ENCODE assay signal across 19 cellular contexts in the genomic region with DNA sequence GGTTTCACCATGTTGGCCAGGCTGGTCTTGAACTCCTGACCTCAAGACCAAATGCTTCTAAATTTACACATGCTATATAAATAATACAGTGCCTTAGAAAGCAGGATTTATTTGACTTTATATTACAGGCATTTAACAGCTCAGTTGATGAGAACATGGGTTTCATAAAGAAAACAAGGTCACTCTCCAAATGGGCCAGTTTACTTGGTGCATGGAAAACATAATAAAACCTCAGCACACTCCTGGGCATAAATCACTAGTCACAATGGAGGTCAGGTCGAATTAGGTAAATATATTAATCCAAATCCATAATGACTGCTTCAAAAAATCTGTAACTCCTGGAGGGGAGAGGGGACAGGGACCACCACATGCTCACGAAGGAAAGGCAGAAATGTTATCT. TPM values are rescaled to one million over a fixed set of nuclear protein-coding genes. Genes with fewer than 3 reads are reported as not detected.
DNase-seq lines count a peak whose midpoint lies in the region; ATAC-seq, FAIRE-seq and TF ChIP-seq lines count a peak whose summit lies in the region.
"Had no signal": no experiment of that assay in that cellular context is flagged by ENCODE, and none has a peak within 500 bp of the region (broad histone marks: within the 10 kb centered on the region; RNA-seq: fewer than 3 reads in every experiment).

No MANE protein-coding gene starts in this region.

- H2AFZ ChIP-seq in endothelial cell of umbilical vein (ENCODE audit: low read depth, low read length) = no peak overlapping the region

- H3K27ac Mint-ChIP-seq in nephron progenitor cell = peak overlapping the region; percentile 86
- no peak overlapping the region for H3K27ac Mint-ChIP-seq in T-helper 17 cell
- H3K27ac Mint-ChIP-seq in activated CD4-positive, alpha-beta memory T cell treated with anti-CD3 and anti-CD28 coated beads for 36 hours = no peak overlapping the region
- H3K27ac Mint-ChIP-seq: B cell; CD4-positive, CD25-positive, alpha-beta regulatory T cell had no signal

- H3K36me3 ChIP-seq in endothelial cell of umbilical vein (ENCODE audit: control insufficient read depth in 2 of 2, extremely low read depth in 1 of 2, insufficient read depth in 2 of 2, low read length in 2 of 2) = peaks cover 0 to 6% of the 10 kb centered on the region in 2 experiments
- H3K36me3 ChIP-seq in H7 (replicated peaks; ENCODE audit: control insufficient read depth, insufficient read depth, low read length) = no peaks in the 10 kb centered on the region

- TF ChIP-seq CTCF in LNCaP clone FGC (IDR thresholded peaks at IDR 0.05; ENCODE audit: control insufficient read depth, extremely low read depth, insufficient read depth) (no peak), endothelial cell of umbilical vein (IDR thresholded peaks at IDR 0.05; ENCODE audit: extremely low read depth in 1 of 2, insufficient read depth in 1 of 2, low read depth in 1 of 2, low read length in 2 of 2) (no peak), nephron progenitor cell (IDR thresholded peaks at IDR 0.05) (no peak)

- H3K9me3 ChIP-seq in endothelial cell of umbilical vein (replicated peaks; ENCODE audit: control insufficient read depth, insufficient read depth, low read length) = no peaks in the 10 kb centered on the region
- no peaks in the 10 kb centered on the region for H3K9me3 ChIP-seq in T-helper 17 cell (ENCODE audit: control insufficient read depth, low read length, poor library complexity, severe bottlenecking)
- H3K9me3 ChIP-seq: Caco-2 had no signal

- CTCF ChIA-PET in endothelial cell of umbilical vein (lab: Charles Lee) = interaction anchor here (0.9 to 1.6 kb wide), 3 partner anchors 20 to 137 kb away, joined by 3 to 4 read pairs (median 3); no protein-coding TSS in a partner anchor
- CTCF ChIA-PET in activated CD4-positive, alpha-beta memory T cell treated with anti-CD3 and anti-CD28 coated beads for 36 hours (lab: Charles Lee) = no interaction called here

- H3K9ac ChIP-seq in endothelial cell of umbilical vein (replicated peaks; ENCODE audit: extremely low read depth, insufficient read depth, low read length) = no peak overlapping the region
- H3K9ac ChIP-seq: BLaER1 had no signal

- peaks cover 60% of the 10 kb centered on the region for H3K36me3 Mint-ChIP-seq in nephron progenitor cell (ENCODE audit: low read depth)
- peaks cover 7% of the 10 kb centered on the region for H3K36me3 Mint-ChIP-seq in T-helper 17 cell (ENCODE audit: low read depth)
- H3K36me3 Mint-ChIP-seq in activated CD4-positive, alpha-beta memory T cell treated with anti-CD3 and anti-CD28 coated beads for 36 hours = peaks cover 16% of the 10 kb centered on the region

- H3K4me1 Mint-ChIP-seq in nephron progenitor cell = peaks cover 10% of the 10 kb centered on the region
- peaks cover 16% of the 10 kb centered on the region for H3K4me1 Mint-ChIP-seq in T-helper 17 cell
- H3K4me1 Mint-ChIP-seq in activated CD4-positive, alpha-beta memory T cell treated with anti-CD3 and anti-CD28 coated beads for 36 hours (ENCODE audit: low read depth) = peaks cover 7% of the 10 kb centered on the region

- H3K27me3 Mint-ChIP-seq in nephron progenitor cell (ENCODE audit: low read depth, poor library complexity) (no peaks in the 10 kb centered on the region), T-helper 17 cell (no peaks in the 10 kb centered on the region)
- no peaks in the 10 kb centered on the region for H3K27me3 Mint-ChIP-seq in activated CD4-positive, alpha-beta memory T cell treated with anti-CD3 and anti-CD28 coated beads for 36 hours
- H3K27me3 Mint-ChIP-seq: B cell; CD4-positive, CD25-positive, alpha-beta regulatory T cell had no signal

- dilution Hi-C loops in endothelial cell of umbilical vein (cut with MboI; ENCODE audit: extremely low pct_ligation_motif_present, low sequenced_read_pairs) = no loop called here

- no peak overlapping the region for H3K4me3 Mint-ChIP-seq in nephron progenitor cell
- H3K4me3 Mint-ChIP-seq in T-helper 17 cell = no peak overlapping the region
- H3K4me3 Mint-ChIP-seq in activated CD4-positive, alpha-beta memory T cell treated with anti-CD3 and anti-CD28 coated beads for 36 hours = no peak overlapping the region
- H3K4me3 Mint-ChIP-seq: B cell; CD4-positive, CD25-positive, alpha-beta regulatory T cell; CD8-positive, alpha-beta T cell had no signal

- no peaks in the 10 kb centered on the region for H3K9me1 ChIP-seq in endothelial cell of umbilical vein (replicated peaks; ENCODE audit: control insufficient read depth, extremely low read depth, insufficient read depth, low read length)

- no peak for ATAC-seq in T-helper 17 cell
- ATAC-seq: CD8-positive, alpha-beta T cell had no signal

- intact Hi-C loops in endothelial cell of umbilical vein (cut with micrococcal nuclease) = no loop called here
- intact Hi-C loops in activated CD4-positive, alpha-beta memory T cell treated with anti-CD3 and anti-CD28 coated beads for 36 hours (cut with micrococcal nuclease) = no loop called here

- POLR2A ChIA-PET in endothelial cell of umbilical vein (lab: Charles Lee) = interaction anchor here (1.4 kb wide), 1 partner anchor 22 kb away, joined by 3 read pairs; no protein-coding TSS in a partner anchor
- POLR2A ChIA-PET in activated CD4-positive, alpha-beta memory T cell treated with anti-CD3 and anti-CD28 coated beads for 36 hours (lab: Charles Lee) = interaction anchor here (0.6 kb wide), 1 partner anchor 11 kb away, joined by 4 read pairs; no protein-coding TSS in a partner anchor

- no peaks in the 10 kb centered on the region for H3K9me3 Mint-ChIP-seq in nephron progenitor cell
- no peaks in the 10 kb centered on the region for H3K9me3 Mint-ChIP-seq in activated CD4-positive, alpha-beta memory T cell treated with anti-CD3 and anti-CD28 coated beads for 36 hours
- H3K9me3 Mint-ChIP-seq: CD4-positive, CD25-positive, alpha-beta regulatory T cell; CD8-positive, alpha-beta T cell had no signal

- no peak overlapping the region for H3K4me2 ChIP-seq in endothelial cell of umbilical vein (ENCODE audit: insufficient read depth, low read length)
- H3K4me2 ChIP-seq: BLaER1 had no signal

- no peak overlapping the region for H3K27ac ChIP-seq in endothelial cell of umbilical vein (ENCODE audit: insufficient read depth, low read depth, low read length)
- H3K27ac ChIP-seq: BLaER1, C4-2B had no signal

- H3K4me3 ChIP-seq in LNCaP clone FGC (ENCODE audit: low read depth, low read length) (no peak overlapping the region), endothelial cell of umbilical vein (replicated peaks in 1 of 3; ENCODE audit: insufficient read depth in 1 of 3, low read depth in 1 of 3, low read length in 3 of 3) (no peak overlapping the region), H7 (ENCODE audit: insufficient read depth, low read depth, low read length) (no peak overlapping the region)
- H3K4me3 ChIP-seq: BLaER1 had no signal

- peak; percentile 66 for DNase-seq in LNCaP clone FGC (ENCODE audit: low read depth)
- peak; percentile 79 for DNase-seq in NCI-H774 (lab: John Stamatoyannopoulos, UW)
- no peak for DNase-seq in endothelial cell of umbilical vein (ENCODE audit: low read depth, low spot score)
- DNase-seq in nephron progenitor cell = no peak
- DNase-seq in T-helper 17 cell = no peak
- no peak for DNase-seq in activated CD4-positive, alpha-beta memory T cell treated with anti-CD3 and anti-CD28 coated beads for 36 hours
- no peak for DNase-seq in H7
- DNase-seq: Caco-2; CD4-positive, CD25-positive, alpha-beta regulatory T cell; CD8-positive, alpha-beta T cell; DMS153; DND-41; GOT3; HCEC 1CT had no signal

- no TSS peak for BruUV-seq in endothelial cell of umbilical vein (replicated peaks; lab: Mats Ljungman, UMichigan)

- H3K4me1 ChIP-seq in endothelial cell of umbilical vein (ENCODE audit: control insufficient read depth, extremely low read depth, insufficient read depth, low read length) = peaks cover 3% of the 10 kb centered on the region
- H3K4me1 ChIP-seq: BLaER1, Caco-2 had no signal

- peaks cover 57% of the 10 kb centered on the region for H3K79me2 ChIP-seq in endothelial cell of umbilical vein (ENCODE audit: control insufficient read depth, insufficient read depth, low read length)

- H3K27me3 ChIP-seq in endothelial cell of umbilical vein (ENCODE audit: control insufficient read depth in 2 of 2, insufficient read depth in 2 of 2, low read length in 2 of 2) (no peaks in the 10 kb centered on the region), H7 (ENCODE audit: control insufficient read depth, insufficient read depth, low read length) (no peaks in the 10 kb centered on the region)
- H3K27me3 ChIP-seq: BLaER1 had no signal

- H4K20me1 ChIP-seq in endothelial cell of umbilical vein (replicated peaks; ENCODE audit: control insufficient read depth, extremely low read depth, insufficient read depth, low read length) = no peaks in the 10 kb centered on the region

- peak; percentile 43 for FAIRE-seq in endothelial cell of umbilical vein (lab: Jason Lieb, UNC)
- FAIRE-seq: G401.6, GM12892 had no signal

- TF ChIP-seq POLR2A in endothelial cell of umbilical vein (IDR thresholded peaks at IDR 0.05; ENCODE audit: low read depth, low read length) = no peak

TF ChIP-seq in endothelial cell of umbilical vein, 7 proteins besides CTCF, POLR2A, EP300 and RAD21:
- TF ChIP-seq MYC (IDR thresholded peaks at IDR 0.05; ENCODE audit: low read depth, low read length) (no peak), JUN (IDR thresholded peaks at IDR 0.05; ENCODE audit: borderline replicate concordance, insufficient read depth, insufficient read length, low read depth) (no peak), EZH2 (IDR thresholded peaks at IDR 0.05; ENCODE audit: borderline replicate concordance, low read depth, low read length, severe bottlenecking) (no peak)

RNA-seq across cellular contexts. Expression of a gene that starts 24.5 kb away (rescaled TPM):
- total RNA-seq in endothelial cell of umbilical vein = 42.0 and 49.1 TPM in 2 replicates
- polyA plus RNA-seq in endothelial cell of umbilical vein = 6.3 and 8.4 TPM in 2 replicates
- 8.3 and 9.2 TPM in 2 replicates for polyA plus RNA-seq in endothelial cell of umbilical vein (2011; cell fraction: cytosol; rRNA removed)
- polyA plus RNA-seq in endothelial cell of umbilical vein (2011; cell fraction: nucleus; rRNA removed) = 17.4 and 23.4 TPM in 2 replicates
- polyA plus RNA-seq in endothelial cell of umbilical vein (2012) = 35.3 and 43.6 TPM in 2 replicates
- 39.7 and 40.9 TPM in 2 replicates for polyA minus RNA-seq in endothelial cell of umbilical vein
- polyA minus RNA-seq in endothelial cell of umbilical vein (2011; cell fraction: cytosol; rRNA and poly(A)+ RNA removed) = 10.3 TPM
- 18.9 and 28.3 TPM in 2 replicates for polyA minus RNA-seq in endothelial cell of umbilical vein (2011; cell fraction: nucleus; rRNA and poly(A)+ RNA removed)
- 10 to 100 TPM; 17.5 to 26.7 TPM for total RNA-seq in T-helper 17 cell
- total RNA-seq in activated CD4-positive, alpha-beta memory T cell treated with anti-CD3 and anti-CD28 coated beads for 36 hours = 10 to 100 TPM; 25.7 to 31.0 TPM
- total RNA-seq in H7 (2014; rRNA removed; shearing (Covaris generic)) = 11.7 TPM in 2 replicates

Comparison
In these comparisons a context has a peak if more than half of its experiments do, and no peak if none do; other contexts are left out.
1. DNase-seq: peak in LNCaP clone FGC (single experiment) and NCI-H774 (single experiment); none in endothelial cell of umbilical vein (single experiment), nephron progenitor cell (single experiment), T-helper 17 cell (0 of 3), activated CD4-positive, alpha-beta memory T cell treated with anti-CD3 and anti-CD28 coated beads for 36 hours (single experiment) and H7 (single experiment).